1 cellular context compared by ENCODE assay signal in the genomic region with DNA sequence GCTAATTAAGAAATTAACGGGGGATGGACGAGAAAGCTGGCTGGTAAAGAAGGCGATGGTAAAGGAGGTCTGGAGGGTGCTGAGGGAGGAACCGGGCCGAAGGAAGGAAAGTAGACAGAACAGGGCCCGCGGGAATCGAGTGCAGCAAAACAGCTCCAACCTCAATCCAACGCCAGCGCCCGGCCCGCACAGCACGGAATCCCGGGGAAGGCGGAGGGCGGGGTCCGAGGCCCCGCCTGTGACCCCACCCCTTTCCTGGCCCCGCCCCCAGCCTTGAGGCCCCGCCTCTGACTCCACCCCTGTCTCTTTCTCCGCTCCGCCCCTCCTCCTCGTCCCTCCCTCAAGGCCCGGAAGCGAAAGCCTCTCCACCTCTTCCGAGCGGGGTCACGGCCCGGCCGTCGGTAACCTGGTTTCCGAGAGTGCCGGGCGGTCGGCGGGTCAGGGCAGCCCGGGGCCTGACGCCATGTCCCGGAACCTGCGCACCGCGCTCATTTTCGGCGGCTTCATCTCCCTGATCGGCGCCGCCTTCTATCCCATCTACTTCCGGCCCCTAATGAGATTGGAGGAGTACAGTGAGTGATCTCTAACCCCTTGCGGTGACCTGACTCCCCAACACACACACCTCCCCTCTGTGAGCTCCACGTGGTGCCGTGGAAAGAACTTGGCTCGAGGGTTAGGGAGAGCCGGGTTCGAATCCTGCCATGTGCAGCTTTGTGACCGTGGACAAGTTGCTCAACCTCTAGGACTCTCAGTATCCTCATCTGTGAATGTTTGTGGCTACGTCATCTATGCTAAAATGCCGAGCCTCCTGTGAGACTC.
TF ChIP-seq lines count a peak whose summit lies in the region.

SMIM20 (plus strand) TSS at position 370 of the 819 bp plus-strand sequence; CDS start at position 464, 94 bp downstream.

TF ChIP-seq in GM23338, 12 proteins besides CTCF, POLR2A, EP300 and RAD21 (continued from another document):
- TF ChIP-seq ZNF462 (CRISPR knock-in tag; IDR thresholded peaks at IDR 0.05) (no peak), EZH2 (IDR thresholded peaks at IDR 0.05; ENCODE audit: low read depth, unreplicated experiment) (no peak), JUNB (IDR thresholded peaks at IDR 0.05; ENCODE audit: unreplicated experiment) (no peak)
- TF ChIP-seq, protein P1, sequence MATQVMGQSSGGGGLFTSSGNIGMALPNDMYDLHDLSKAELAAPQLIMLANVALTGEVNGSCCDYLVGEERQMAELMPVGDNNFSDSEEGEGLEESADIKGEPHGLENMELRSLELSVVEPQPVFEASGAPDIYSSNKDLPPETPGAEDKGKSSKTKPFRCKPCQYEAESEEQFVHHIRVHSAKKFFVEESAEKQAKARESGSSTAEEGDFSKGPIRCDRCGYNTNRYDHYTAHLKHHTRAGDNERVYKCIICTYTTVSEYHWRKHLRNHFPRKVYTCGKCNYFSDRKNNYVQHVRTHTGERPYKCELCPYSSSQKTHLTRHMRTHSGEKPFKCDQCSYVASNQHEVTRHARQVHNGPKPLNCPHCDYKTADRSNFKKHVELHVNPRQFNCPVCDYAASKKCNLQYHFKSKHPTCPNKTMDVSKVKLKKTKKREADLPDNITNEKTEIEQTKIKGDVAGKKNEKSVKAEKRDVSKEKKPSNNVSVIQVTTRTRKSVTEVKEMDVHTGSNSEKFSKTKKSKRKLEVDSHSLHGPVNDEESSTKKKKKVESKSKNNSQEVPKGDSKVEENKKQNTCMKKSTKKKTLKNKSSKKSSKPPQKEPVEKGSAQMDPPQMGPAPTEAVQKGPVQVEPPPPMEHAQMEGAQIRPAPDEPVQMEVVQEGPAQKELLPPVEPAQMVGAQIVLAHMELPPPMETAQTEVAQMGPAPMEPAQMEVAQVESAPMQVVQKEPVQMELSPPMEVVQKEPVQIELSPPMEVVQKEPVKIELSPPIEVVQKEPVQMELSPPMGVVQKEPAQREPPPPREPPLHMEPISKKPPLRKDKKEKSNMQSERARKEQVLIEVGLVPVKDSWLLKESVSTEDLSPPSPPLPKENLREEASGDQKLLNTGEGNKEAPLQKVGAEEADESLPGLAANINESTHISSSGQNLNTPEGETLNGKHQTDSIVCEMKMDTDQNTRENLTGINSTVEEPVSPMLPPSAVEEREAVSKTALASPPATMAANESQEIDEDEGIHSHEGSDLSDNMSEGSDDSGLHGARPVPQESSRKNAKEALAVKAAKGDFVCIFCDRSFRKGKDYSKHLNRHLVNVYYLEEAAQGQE (IDR thresholded peaks at IDR 0.05; ENCODE audit: unreplicated experiment), result no peak
